In the genomic region with DNA sequence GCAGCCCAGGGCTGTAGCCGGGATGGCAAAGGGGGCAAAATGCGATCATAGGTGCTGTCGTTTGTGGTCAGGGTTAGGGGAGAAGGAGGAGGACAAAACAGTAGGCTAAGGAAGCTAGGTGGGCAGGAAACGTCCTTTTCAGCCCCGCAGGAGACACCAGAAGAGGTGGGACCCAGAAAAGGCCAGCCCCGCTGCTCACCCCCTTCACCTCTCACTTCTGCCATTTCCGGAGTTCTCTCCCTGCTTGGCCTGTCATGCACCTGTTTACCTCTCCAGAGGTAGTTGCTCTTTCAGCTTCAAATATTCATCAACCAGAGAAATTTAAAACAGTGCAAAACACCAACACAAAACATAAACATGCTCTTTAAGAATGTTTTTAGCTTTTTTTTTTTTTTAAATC, we compare ENCODE assay signal across 23 cellular contexts. TPM values are rescaled to one million over a fixed set of nuclear protein-coding genes. Genes with fewer than 3 reads are reported as not detected.
DNase-seq lines count a peak whose midpoint lies in the region; ATAC-seq and TF ChIP-seq lines count a peak whose summit lies in the region.
"Had no signal": no experiment of that assay in that cellular context is flagged by ENCODE, and none has a peak within 500 bp of the region (broad histone marks: within the 10 kb centered on the region; RNA-seq: fewer than 3 reads in every experiment).

No MANE protein-coding gene starts in this region.

- ATAC-seq in HG02798 (IDR thresholded peaks at IDR 0.05; ENCODE audit: poor library complexity, unreplicated experiment) (peak; percentile 42), GM18870 (IDR thresholded peaks at IDR 0.05; ENCODE audit: unreplicated experiment) (no peak)
- ATAC-seq: activated CD8-positive, alpha-beta T cell treated with anti-CD3 and anti-CD28 coated beads for 36 hours; left ventricle myocardium superior; right lobe of liver; stimulated activated memory B cell treated with anti-CD40 and anti-IgM and Interleukin-4, amounts not matched to agents 10 μg/mL and 1 μg/mL and 100 μg/mL, for 72 hours had no signal

- H3K4me1 Mint-ChIP-seq in brain: peaks cover 64% of the 10 kb centered on the region
- H3K4me1 Mint-ChIP-seq: activated naive CD4-positive, alpha-beta T cell treated with anti-CD3 and anti-CD28 coated beads, Interleukin-2, amount 50 U/mL, for 24 hours had no signal

- H3K79me2 ChIP-seq in parathyroid adenoma: no peaks in the 10 kb centered on the region

- peak overlapping the region; percentile 86 for H2AFZ ChIP-seq in parathyroid adenoma

- H3K36me3 ChIP-seq in parathyroid adenoma (ENCODE audit: control insufficient read depth, insufficient read depth, low read length): no peaks in the 10 kb centered on the region
- H3K36me3 ChIP-seq: right lobe of liver, tibial nerve had no signal

- H3K9me3 ChIP-seq in parathyroid adenoma (ENCODE audit: control insufficient read depth, low read length): no peaks in the 10 kb centered on the region
- H3K9me3 ChIP-seq: right lobe of liver, tibial nerve had no signal

- peaks cover 13% of the 10 kb centered on the region for H3K4me1 ChIP-seq in parathyroid adenoma
- H3K4me1 ChIP-seq: right lobe of liver had no signal

- H3K4me3 ChIP-seq in GM12864 (ENCODE audit: low read depth, low read length) (no peak overlapping the region), parathyroid adenoma (ENCODE audit: low read depth, low read length) (no peak overlapping the region)
- H3K4me3 ChIP-seq: right lobe of liver, SK-N-MC, tibial nerve had no signal

- no peak for TF ChIP-seq CTCF in GM12864 (IDR thresholded peaks at IDR 0.05; ENCODE audit: low read depth, low read length, missing control alignments)
- TF ChIP-seq CTCF in brain (conservative IDR thresholded peaks at IDR 0.05): no peak
- no peak for TF ChIP-seq CTCF in parathyroid adenoma (IDR thresholded peaks at IDR 0.05)

- H3K27me3 ChIP-seq in parathyroid adenoma (ENCODE audit: control insufficient read depth, insufficient read depth, low read length): no peaks in the 10 kb centered on the region
- H3K27me3 ChIP-seq: right lobe of liver had no signal

- no peak overlapping the region for H3K9ac ChIP-seq in parathyroid adenoma

- peak overlapping the region in 4 of 5 experiments; percentile 45 to 99 (median 83) for H3K27ac Mint-ChIP-seq in brain
- H3K27ac Mint-ChIP-seq: activated CD8-positive, alpha-beta T cell treated with anti-CD3 and anti-CD28 coated beads for 36 hours; activated naive CD4-positive, alpha-beta T cell treated with anti-CD3 and anti-CD28 coated beads, Interleukin-2, amount 50 U/mL, for 24 hours; HFFc6; stimulated activated memory B cell treated with anti-CD40 and anti-IgM and Interleukin-4, amounts not matched to agents 10 μg/mL and 1 μg/mL and 100 μg/mL, for 72 hours had no signal

- DNase-seq in GM12864 (ENCODE audit: low read depth): peak; percentile 24
- DNase-seq in KG1 (lab: John Stamatoyannopoulos, UW): no peak
- no peak for DNase-seq in SHP77 treated with DMSO at 0.1 percent for 48 hours (lab: John Stamatoyannopoulos, UW)
- DNase-seq in activated naive CD4-positive, alpha-beta T cell treated with anti-CD3 and anti-CD28 coated beads, Interleukin-2, amount 50 U/mL, for 16 hours: no peak
- DNase-seq: activated CD4-positive, CD25-positive, alpha-beta regulatory T cell; activated CD8-positive, alpha-beta T cell treated with anti-CD3 and anti-CD28 coated beads for 36 hours; activated T-cell treated with anti-CD3 and anti-CD28 coated beads, Interleukin-2, amount 50 U/mL, for 48 hours; HFFc6; left ventricle myocardium superior; NCI-H1417; NCI-H2171; NCI-H774; right lobe of liver; T1000 had no signal

- no peak overlapping the region for H3K4me2 ChIP-seq in parathyroid adenoma (ENCODE audit: low read length)

- no peaks in the 10 kb centered on the region for H3K36me3 Mint-ChIP-seq in brain
- H3K36me3 Mint-ChIP-seq: activated naive CD4-positive, alpha-beta T cell treated with anti-CD3 and anti-CD28 coated beads, Interleukin-2, amount 50 U/mL, for 24 hours; stimulated activated memory B cell treated with anti-CD40 and anti-IgM and Interleukin-4, amounts not matched to agents 10 μg/mL and 1 μg/mL and 100 μg/mL, for 72 hours had no signal

- H3K27ac ChIP-seq in parathyroid adenoma: peak overlapping the region; percentile 76
- H3K27ac ChIP-seq: right lobe of liver, SK-N-MC, tibial nerve had no signal

- H3K9me3 Mint-ChIP-seq in brain: no peaks in the 10 kb centered on the region
- H3K9me3 Mint-ChIP-seq: activated CD8-positive, alpha-beta T cell treated with anti-CD3 and anti-CD28 coated beads for 36 hours; activated naive CD4-positive, alpha-beta T cell treated with anti-CD3 and anti-CD28 coated beads, Interleukin-2, amount 50 U/mL, for 24 hours; stimulated activated memory B cell treated with anti-CD40 and anti-IgM and Interleukin-4, amounts not matched to agents 10 μg/mL and 1 μg/mL and 100 μg/mL, for 72 hours had no signal

- H3K4me3 Mint-ChIP-seq in brain: peak overlapping the region in 4 of 5 experiments; percentile 33 to 94 (median 82)
- H3K4me3 Mint-ChIP-seq: activated CD8-positive, alpha-beta T cell treated with anti-CD3 and anti-CD28 coated beads for 36 hours; activated naive CD4-positive, alpha-beta T cell treated with anti-CD3 and anti-CD28 coated beads, Interleukin-2, amount 50 U/mL, for 24 hours; HFFc6; stimulated activated memory B cell treated with anti-CD40 and anti-IgM and Interleukin-4, amounts not matched to agents 10 μg/mL and 1 μg/mL and 100 μg/mL, for 72 hours had no signal

- H3K27me3 Mint-ChIP-seq in brain: peaks cover 8% of the 10 kb centered on the region

RNA-seq across cellular contexts. Expression of a gene that starts 0.8 kb away (rescaled TPM):
- 35.4 TPM for polyA plus RNA-seq in brain (ENCODE audit: insufficient read depth, low read depth, low replicate concordance)
- polyA plus RNA-seq: fibroblast of lung had no signal
